Comparison of ENCODE assay signal across 17 cellular contexts in genomic region chr18:44036500-44036899, GRCh38.
A peak's percentile ranks its signal among the peaks of the same experiment; 100 is the strongest.
DNase-seq lines count a peak whose midpoint lies in the region; ATAC-seq and TF ChIP-seq lines count a peak whose summit lies in the region.
"Had no signal": no experiment of that assay in that cellular context is flagged by ENCODE, and none has a peak within 500 bp of the region (broad histone marks: within the 10 kb centered on the region; RNA-seq: fewer than 3 reads in every experiment).

No MANE protein-coding gene starts in this region.

- no peak overlapping the region for H3K4me2 ChIP-seq in neural progenitor cell

- no peak overlapping the region for H2AFZ ChIP-seq in neural progenitor cell (replicated peaks)

- no peaks in the 10 kb centered on the region for H3K36me3 ChIP-seq in neural progenitor cell

- no peaks in the 10 kb centered on the region for H3K9me3 Mint-ChIP-seq in neural progenitor cell

- peaks cover 6% of the 10 kb centered on the region for H3K4me1 Mint-ChIP-seq in neural progenitor cell
- H3K4me1 Mint-ChIP-seq: naive thymus-derived CD8-positive, alpha-beta T cell; T-cell had no signal

- no peaks in the 10 kb centered on the region for H3F3A ChIP-seq in neural progenitor cell (ENCODE audit: low read depth)

- no peaks in the 10 kb centered on the region for H3K79me2 ChIP-seq in neural progenitor cell (ENCODE audit: low read depth)

- H3K27ac Mint-ChIP-seq in neural progenitor cell = no peak overlapping the region
- H3K27ac Mint-ChIP-seq: activated naive CD8-positive, alpha-beta T cell; CD4-positive, alpha-beta T cell; naive thymus-derived CD8-positive, alpha-beta T cell; T-cell had no signal

- H3K27me3 Mint-ChIP-seq in neural progenitor cell (ENCODE audit: insufficient read depth, low read depth) = no peaks in the 10 kb centered on the region
- H3K27me3 Mint-ChIP-seq: activated naive CD8-positive, alpha-beta T cell; CD4-positive, alpha-beta T cell; naive thymus-derived CD8-positive, alpha-beta T cell; T-cell had no signal

- H3K27ac ChIP-seq in neural progenitor cell = no peak overlapping the region

- no peaks in the 10 kb centered on the region for H3K36me3 Mint-ChIP-seq in neural progenitor cell
- H3K36me3 Mint-ChIP-seq: activated naive CD8-positive, alpha-beta T cell; naive thymus-derived CD8-positive, alpha-beta T cell; T-cell had no signal

- no peak for ATAC-seq in esophagus mucosa
- ATAC-seq: left lobe of liver; naive thymus-derived CD8-positive, alpha-beta T cell; T-cell had no signal

- no peaks in the 10 kb centered on the region for H3K27me3 ChIP-seq in neural progenitor cell

- no peaks in the 10 kb centered on the region for H4K20me1 ChIP-seq in neural progenitor cell (ENCODE audit: low read depth)

- peaks cover under 1% of the 10 kb centered on the region for H3K4me1 ChIP-seq in neural progenitor cell

- H3K9ac ChIP-seq in neural progenitor cell = no peak overlapping the region

- DNase-seq in DMS153 treated with DMSO at 0.1 percent for 48 hours (lab: John Stamatoyannopoulos, UW; ENCODE audit: unreplicated experiment) (peak; percentile 22), DMS153 (lab: John Stamatoyannopoulos, UW) (no peak), NCI-H2227 (lab: John Stamatoyannopoulos, UW; ENCODE audit: unreplicated experiment) (peak; percentile 82), fibroblast of peridontal ligament (ENCODE audit: extremely low read depth) (peak; percentile 4), neural progenitor cell (ENCODE audit: low spot score) (peak; percentile 13), activated gamma-delta T cell treated with Interleukin-2 at 50 U/mL for 16 hours (no peak)
- no peak for DNase-seq in activated naive CD4-positive, alpha-beta T cell treated with Interleukin-2 at 50 U/mL for 16 hours
- DNase-seq: 8988T; CD4-positive, alpha-beta T cell; GF-D8; MM.1S; naive thymus-derived CD8-positive, alpha-beta T cell; stimulated activated CD4-positive, alpha-beta T cell treated with anti-CD3 and anti-CD28 coated beads, Interleukin-4, amount 100 ng/mL, for 1 hour; T-cell had no signal

- no peak for TF ChIP-seq CTCF in neural progenitor cell (IDR thresholded peaks at IDR 0.05)

- H3K4me3 ChIP-seq in neural progenitor cell = no peak overlapping the region

- no peak overlapping the region for H3K4me3 Mint-ChIP-seq in neural progenitor cell
- H3K4me3 Mint-ChIP-seq: activated naive CD8-positive, alpha-beta T cell; CD4-positive, alpha-beta T cell; naive thymus-derived CD8-positive, alpha-beta T cell; T-cell had no signal

- no peaks in the 10 kb centered on the region for H3K9me3 ChIP-seq in neural progenitor cell (ENCODE audit: low read depth)

Comparison
In these comparisons a context has a peak if more than half of its experiments do, and no peak if none do; other contexts are left out.
1. DNase-seq: peak in DMS153 treated with DMSO at 0.1 percent for 48 hours (single experiment), NCI-H2227 (single experiment), fibroblast of peridontal ligament (single experiment) and neural progenitor cell (single experiment); none in DMS153 (single experiment), activated gamma-delta T cell treated with Interleukin-2 at 50 U/mL for 16 hours (single experiment) and activated naive CD4-positive, alpha-beta T cell treated with Interleukin-2 at 50 U/mL for 16 hours (single experiment).